ENCODE assay signal across 23 cellular contexts in genomic region chr3:46703013-46703520, GRCh38. TPM values are rescaled to one million over a fixed set of nuclear protein-coding genes. Genes with fewer than 3 reads are reported as not detected.
"Had no signal": no experiment of that assay in that cellular context is flagged by ENCODE, and none has a peak within 500 bp of the region (broad histone marks: within the 10 kb centered on the region; RNA-seq: fewer than 3 reads in every experiment).

No MANE protein-coding gene starts in this region.

- H3K9me3 ChIP-seq: adrenal gland, tibial artery had no signal

- H3K27ac ChIP-seq: epithelial cell of prostate, parathyroid adenoma, tibial artery, VCaP had no signal

- H3K27ac Mint-ChIP-seq: activated naive CD8-positive, alpha-beta T cell; immature natural killer cell; memory B cell; T-helper 2 cell treated with Interferon-gamma antibody and Interleukin-4, amounts not matched to agents 5 μg/mL and 100 μg/mL, for 36 hours had no signal

- H3K36me3 Mint-ChIP-seq: activated naive CD8-positive, alpha-beta T cell; immature natural killer cell; memory B cell; T-cell had no signal

- H3K9me3 Mint-ChIP-seq: immature natural killer cell; memory B cell; nephron; T-cell; T-helper 2 cell treated with Interferon-gamma antibody and Interleukin-4, amounts not matched to agents 5 μg/mL and 100 μg/mL, for 36 hours had no signal

- H3K4me3 Mint-ChIP-seq: activated naive CD8-positive, alpha-beta T cell; immature natural killer cell; memory B cell; T-helper 2 cell treated with Interferon-gamma antibody and Interleukin-4, amounts not matched to agents 5 μg/mL and 100 μg/mL, for 36 hours had no signal

- ATAC-seq: stimulated activated naive CD8-positive, alpha-beta T cell treated with anti-CD3 and anti-CD28 coated beads, Interleukin-15, Interleukin-2, amounts not matched to agents 100 U/mL and 50 U/mL, for 24 hours; T-cell had no signal

- H3K27me3 Mint-ChIP-seq: activated naive CD8-positive, alpha-beta T cell had no signal

- H3K36me3 ChIP-seq: adrenal gland, tibial artery had no signal

- H3K4me1 ChIP-seq: parathyroid adenoma had no signal

- H3K4me3 ChIP-seq: adrenal gland, tibial artery had no signal

- DNase-seq: activated CD4-positive, CD25-positive, alpha-beta regulatory T cell treated with anti-CD3 and anti-CD28 coated beads, Interleukin-2, amount 50 U/mL, for 72 hours; activated naive CD4-positive, alpha-beta T cell; activated T-cell treated with anti-CD3 and anti-CD28 coated beads, Interleukin-2, amount 50 U/mL, for 1 hour; adrenal gland; cerebellar nuclear complex; cortex of kidney; immature natural killer cell; kidney glomerular epithelial cell; stimulated activated CD4-positive, alpha-beta T cell treated with anti-CD3 and anti-CD28 coated beads, Interleukin-4, amount 100 ng/mL, for 4 hours; stimulated activated naive CD8-positive, alpha-beta T cell treated with anti-CD3 and anti-CD28 coated beads, Interleukin-15, Interleukin-2, amounts not matched to agents 100 U/mL and 50 U/mL, for 24 hours; T-cell had no signal

- H3K27me3 ChIP-seq: adrenal gland, tibial artery had no signal

RNA-seq across cellular contexts. Expression of gene TMIE, which starts 1.9 kb away (rescaled TPM):
- total RNA-seq: fibroblast of villous mesenchyme had no signal
- polyA plus RNA-seq: immature natural killer cell had no signal

RNA-seq across cellular contexts. Expression of gene ALS2CL, which starts 9.6 kb away (rescaled TPM):
- polyA plus RNA-seq: immature natural killer cell had no signal

RNA-seq across cellular contexts. Expression of gene PRSS50, which starts 14.6 kb away (rescaled TPM):
- total RNA-seq: bronchial epithelial cell, fibroblast of villous mesenchyme, mononuclear cell, subcutaneous adipose tissue, T-cell had no signal
- polyA plus RNA-seq: immature natural killer cell had no signal
